In the genomic region with DNA sequence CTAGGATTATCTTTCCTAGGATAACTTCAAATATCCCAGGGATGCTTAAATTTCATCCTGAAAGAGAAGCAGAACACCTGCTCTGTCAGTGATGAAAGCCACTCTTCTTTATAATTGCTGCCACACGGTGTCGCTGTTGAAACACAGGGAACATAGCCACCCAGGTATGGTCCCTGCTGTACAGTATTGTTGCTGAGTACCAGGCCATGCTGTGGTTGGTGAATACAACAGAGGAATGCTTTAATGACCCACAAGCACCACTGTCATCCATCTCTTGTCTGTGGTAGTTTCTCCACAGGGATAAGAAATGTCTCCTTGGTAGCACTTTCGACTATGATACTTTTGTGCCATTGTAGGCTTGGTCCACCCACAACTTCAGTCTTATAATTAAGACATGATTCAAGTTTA, we compare ENCODE assay signal across 8 cellular contexts.
A peak's percentile ranks its signal among the peaks of the same experiment; 100 is the strongest.
DNase-seq lines count a peak whose midpoint lies in the region; ATAC-seq and TF ChIP-seq lines count a peak whose summit lies in the region.

No MANE protein-coding gene starts in this region.

- H3K4me2 ChIP-seq in mesendoderm (ENCODE audit: low read length) = no peak overlapping the region

- no peak overlapping the region for H2AK5ac ChIP-seq in mesendoderm (ENCODE audit: low read length)

- H3K9me3 ChIP-seq in effector memory CD4-positive, alpha-beta T cell (ENCODE audit: control insufficient read depth, low read length) = no peaks in the 10 kb centered on the region

- WGBS in mesendoderm (ENCODE audit: extremely low coverage, insufficient coverage, low lambda C conversion rate) = no CpG with 5 or more reads among the region's 3 CpGs

- no peak overlapping the region for H3K27ac ChIP-seq in effector memory CD4-positive, alpha-beta T cell (ENCODE audit: insufficient read depth, low read length, poor library complexity, severe bottlenecking)
- H3K27ac ChIP-seq in mesendoderm (ENCODE audit: low read depth, low read length) = no peak overlapping the region

- H3K79me1 ChIP-seq in mesendoderm (ENCODE audit: low read length) = no peaks in the 10 kb centered on the region

- no peaks in the 10 kb centered on the region for H3K36me3 ChIP-seq in effector memory CD4-positive, alpha-beta T cell (ENCODE audit: control insufficient read depth, insufficient read depth, low read length)
- H3K36me3 ChIP-seq in mesendoderm (ENCODE audit: control insufficient read depth, insufficient read depth, low read length) = no peaks in the 10 kb centered on the region

- H3K18ac ChIP-seq in mesendoderm (ENCODE audit: low read length) = no peak overlapping the region

- H3K4ac ChIP-seq in mesendoderm (ENCODE audit: low read depth, low read length) = no peak overlapping the region

- H3K27me3 ChIP-seq in effector memory CD4-positive, alpha-beta T cell (replicated peaks; ENCODE audit: control insufficient read depth, insufficient read depth, low read length, poor library complexity, severe bottlenecking) = no peaks in the 10 kb centered on the region
- H3K27me3 ChIP-seq in mesendoderm (ENCODE audit: insufficient read depth, low read length, poor library complexity) = no peaks in the 10 kb centered on the region

- peak; percentile 76 for ATAC-seq in GM18861 (IDR thresholded peaks at IDR 0.05; ENCODE audit: unreplicated experiment)
- ATAC-seq in HG03354 (IDR thresholded peaks at IDR 0.05; ENCODE audit: poor library complexity, severe bottlenecking, unreplicated experiment) = peak; percentile 84

- H2BK120ac ChIP-seq in mesendoderm (ENCODE audit: low read depth, low read length) = no peak overlapping the region

- H2BK15ac ChIP-seq in mesendoderm (replicated peaks; ENCODE audit: low read depth) = no peak overlapping the region

- TF ChIP-seq CTCF in AG09319 (IDR thresholded peaks at IDR 0.05; ENCODE audit: low read depth, low read length) = peak; percentile 81

- H3K79me2 ChIP-seq in mesendoderm (ENCODE audit: control insufficient read depth, insufficient read depth, low read length) = no peaks in the 10 kb centered on the region

- no peak overlapping the region for H3K56ac ChIP-seq in mesendoderm (ENCODE audit: low read length)

- no peaks in the 10 kb centered on the region for H3K4me1 ChIP-seq in effector memory CD4-positive, alpha-beta T cell (ENCODE audit: control insufficient read depth, insufficient read depth, low read length, poor library complexity, severe bottlenecking)
- no peaks in the 10 kb centered on the region for H3K4me1 ChIP-seq in mesendoderm (ENCODE audit: control insufficient read depth, low read depth, low read length)

- no peak overlapping the region for H3K9ac ChIP-seq in mesendoderm (ENCODE audit: low read length)

- no peak overlapping the region for H3K4me3 ChIP-seq in effector memory CD4-positive, alpha-beta T cell (ENCODE audit: insufficient read depth, low read depth, low read length, poor library complexity, severe bottlenecking)
- no peak overlapping the region for H3K4me3 ChIP-seq in mesendoderm (ENCODE audit: low read length)

- no peak overlapping the region for H4K8ac ChIP-seq in mesendoderm (ENCODE audit: low read depth, low read length)

- no peak overlapping the region for H4K5ac ChIP-seq in mesendoderm (ENCODE audit: low read length)

- no peak overlapping the region for H2BK5ac ChIP-seq in mesendoderm (ENCODE audit: low read length)

- DNase-seq in AG09319 (ENCODE audit: extremely low read depth, low read depth) (no peak), NCI-H526 (lab: John Stamatoyannopoulos, UW) (peak; percentile 41 to 83), mesendoderm (peak; percentile 69)
- DNase-seq in activated CD4-positive, alpha-beta T cell treated with anti-CD3 and anti-CD28 coated beads, Interleukin-2, amount 50 U/mL, for 48 hours = peak; percentile 70 to 80
- DNase-seq in effector memory CD4-positive, alpha-beta T cell = peak; percentile 25 to 46 (median 31)
- DNase-seq in stimulated activated CD8-positive, alpha-beta memory T cell treated with anti-CD3 and anti-CD28 coated beads, Interleukin-2, amount 100 ng/mL, for 48 hours (ENCODE audit: low read depth in 2 of 2) = peak; percentile 32 to 56

- H3K23ac ChIP-seq in mesendoderm (ENCODE audit: low read length) = no peak overlapping the region
